Comparison of ENCODE assay signal across 9 cellular contexts in the genomic region with DNA sequence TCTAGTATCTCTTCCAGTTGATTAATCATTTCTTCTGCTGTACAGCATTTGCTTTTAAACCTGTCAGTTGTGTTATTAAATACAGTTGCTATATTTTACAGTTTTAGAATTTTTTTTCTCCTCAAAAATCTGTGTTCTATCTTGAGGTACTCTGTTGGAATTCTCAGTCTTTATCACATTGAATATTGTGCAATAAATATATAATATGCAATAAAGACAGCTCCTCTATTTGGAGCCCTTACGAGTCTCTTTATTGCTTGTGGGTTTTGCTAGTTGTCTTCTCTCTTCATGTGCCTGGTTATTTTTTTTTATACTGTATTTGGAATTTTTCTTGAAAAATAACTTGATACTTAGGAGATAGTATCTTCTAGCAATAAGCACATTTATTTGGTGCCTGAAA.
"Had no signal": no experiment of that assay in that cellular context is flagged by ENCODE, and none has a peak within 500 bp of the region (broad histone marks: within the 10 kb centered on the region; RNA-seq: fewer than 3 reads in every experiment).

No MANE protein-coding gene starts in this region.

- ATAC-seq: GM23338, HCT116 had no signal

- FAIRE-seq: H1, H54 had no signal

- DNase-seq: H9, HFFc6, KG1 had no signal

- H3K4me3 ChIP-seq: GM23338 had no signal

- H3K4me3 Mint-ChIP-seq: GM23338, H9, HFFc6 had no signal

- H3K27ac Mint-ChIP-seq: GM23338, H9, HFFc6, IgD-negative memory B cell had no signal

- H3K27me3 Mint-ChIP-seq: IgD-negative memory B cell had no signal

- H3K27ac ChIP-seq: HL-60 had no signal

- H3K9me3 Mint-ChIP-seq: GM23338, H9, HFFc6, IgD-negative memory B cell had no signal

- H3K4me2 ChIP-seq: GM23338 had no signal

- H2AFZ ChIP-seq: GM23338 had no signal
